16 cellular contexts compared by ENCODE assay signal in genomic region chr19:51065221-51065960, GRCh38. TPM values are rescaled to one million over a fixed set of nuclear protein-coding genes. Genes with fewer than 3 reads are reported as not detected.
DNase-seq lines count a peak whose midpoint lies in the region; ATAC-seq and TF ChIP-seq lines count a peak whose summit lies in the region.
"Had no signal": no experiment of that assay in that cellular context is flagged by ENCODE, and none has a peak within 500 bp of the region (broad histone marks: within the 10 kb centered on the region; RNA-seq: fewer than 3 reads in every experiment).

No MANE protein-coding gene starts in this region.

- DNase-seq in heart right ventricle (no peak), left ventricle myocardium superior (no peak), epithelial cell of proximal tubule (ENCODE audit: low read depth) (no peak), natural killer cell (no peak), NCI-H1417 (lab: John Stamatoyannopoulos, UW) (no peak), sigmoid colon (no peak)
- DNase-seq: activated CD4-positive, alpha-beta T cell treated with anti-CD3 and anti-CD28 coated beads, Interleukin-2, amount 10 ng/mL, durations not matched to agents 7 days and 5 days; activated naive CD4-positive, alpha-beta T cell treated with anti-CD3 and anti-CD28 coated beads for 36 hours; NCI-H1048; NCI-H526 treated with DMSO at 0.1 percent for 48 hours had no signal

- intact Hi-C loops in heart right ventricle (cut with DNase I) (no loop called here), left ventricle myocardium superior (cut with micrococcal nuclease) (no loop called here), natural killer cell (cut with micrococcal nuclease) (no loop called here), sigmoid colon (cut with DNase I) (no loop called here)

- H3K27me3 ChIP-seq in heart right ventricle: peaks cover 0 to 37% (median 19%) of the 10 kb centered on the region in 7 donors
- peaks cover 8 to 41% (median 20%) of the 10 kb centered on the region in 3 donors for H3K27me3 ChIP-seq in sigmoid colon

- H3K36me3 Mint-ChIP-seq in natural killer cell: no peaks in the 10 kb centered on the region

- no peak for TF ChIP-seq EP300 in sigmoid colon (IDR thresholded peaks at IDR 0.05)

- peaks cover 0 to 10% of the 10 kb centered on the region in 2 donors for H3K4me1 Mint-ChIP-seq in natural killer cell

- peaks cover 0 to 16% (median 9%) of the 10 kb centered on the region in 9 donors for H3K4me1 ChIP-seq in heart right ventricle
- H3K4me1 ChIP-seq in sigmoid colon: peaks cover 0 to 9% (median 3%) of the 10 kb centered on the region in 4 donors
- H3K4me1 ChIP-seq: SJSA1 had no signal

- ATAC-seq in heart right ventricle: peak in 4 of 8 donors; percentile 8 to 52 (median 14)
- ATAC-seq in left ventricle myocardium superior: no peak
- peak in 1 of 3 donors; percentile 28 for ATAC-seq in natural killer cell
- ATAC-seq in GM21825 (IDR thresholded peaks at IDR 0.05; ENCODE audit: unreplicated experiment): no peak
- ATAC-seq in HG03521 (IDR thresholded peaks at IDR 0.05; ENCODE audit: unreplicated experiment): no peak

- no peaks in the 10 kb centered on the region for H3K9me3 ChIP-seq in heart right ventricle
- H3K9me3 ChIP-seq in sigmoid colon: no peaks in the 10 kb centered on the region
- H3K9me3 ChIP-seq: SJSA1 had no signal

- no peaks in the 10 kb centered on the region for H3K36me3 ChIP-seq in heart right ventricle
- H3K36me3 ChIP-seq in sigmoid colon: no peaks in the 10 kb centered on the region
- H3K36me3 ChIP-seq: SJSA1 had no signal

- H3K27ac ChIP-seq in heart right ventricle (peak overlapping the region in 3 of 10 donors; percentile 28 to 36 (median 31)), sigmoid colon (no peak overlapping the region)
- H3K27ac ChIP-seq: HL-60, SJSA1 had no signal

- peak overlapping the region in 9 of 10 donors; percentile 17 to 46 (median 29) for H3K4me3 ChIP-seq in heart right ventricle
- H3K4me3 ChIP-seq in epithelial cell of proximal tubule (ENCODE audit: low read depth, low read length): peak overlapping the region; percentile 36
- peak overlapping the region in 1 of 4 donors; percentile 14 for H3K4me3 ChIP-seq in sigmoid colon
- H3K4me3 ChIP-seq: SJSA1 had no signal

- WGBS in heart right ventricle, 2 donors: 12 to 20% methylated on average over 25 of the region's 25 CpGs
- 11 to 15% methylated on average over 25 of the region's 25 CpGs for WGBS in sigmoid colon, 2 donors

- H3K9me3 Mint-ChIP-seq in natural killer cell: peaks cover 3 to 4% of the 10 kb centered on the region in 2 donors
- H3K9me3 Mint-ChIP-seq: activated CD4-positive, alpha-beta T cell treated with anti-CD3 and anti-CD28 coated beads, Interleukin-2, amount 10 ng/mL, durations not matched to agents 7 days and 5 days; activated naive CD4-positive, alpha-beta T cell treated with anti-CD3 and anti-CD28 coated beads for 36 hours had no signal

- H3K27me3 Mint-ChIP-seq in natural killer cell (ENCODE audit: low read depth in 2 of 2): peaks cover 0 to 39% of the 10 kb centered on the region in 2 donors

- TF ChIP-seq POLR2A in sigmoid colon (IDR thresholded peaks at IDR 0.05): no peak

- peak overlapping the region; percentile 81 for H3K4me3 Mint-ChIP-seq in natural killer cell
- H3K4me3 Mint-ChIP-seq: activated CD4-positive, alpha-beta T cell treated with anti-CD3 and anti-CD28 coated beads, Interleukin-2, amount 10 ng/mL, durations not matched to agents 7 days and 5 days; activated naive CD4-positive, alpha-beta T cell treated with anti-CD3 and anti-CD28 coated beads for 36 hours had no signal

- TF ChIP-seq CTCF in heart right ventricle (IDR thresholded peaks at IDR 0.05): no peak
- TF ChIP-seq CTCF in epithelial cell of proximal tubule (conservative IDR thresholded peaks at IDR 0.05; ENCODE audit: low read depth, low read length): no peak
- no peak for TF ChIP-seq CTCF in natural killer cell (IDR thresholded peaks at IDR 0.05)
- TF ChIP-seq CTCF in sigmoid colon (IDR thresholded peaks at IDR 0.05): no peak

- no peak overlapping the region for H3K27ac Mint-ChIP-seq in natural killer cell
- H3K27ac Mint-ChIP-seq: activated CD4-positive, alpha-beta T cell treated with anti-CD3 and anti-CD28 coated beads, Interleukin-2, amount 10 ng/mL, durations not matched to agents 7 days and 5 days; activated naive CD4-positive, alpha-beta T cell treated with anti-CD3 and anti-CD28 coated beads for 36 hours had no signal

RNA-seq across cellular contexts. Expression of gene KLK13, which starts 0.5 kb away (rescaled TPM):
- under 1 TPM in 1 of 10 donors, not detected in 9; 0.32 TPM for total RNA-seq in heart right ventricle
- polyA plus RNA-seq in heart right ventricle: 1 to 10 TPM in 1 of 2 donors, not detected in 1; 1.3 TPM
- not detected for total RNA-seq in left ventricle myocardium superior
- total RNA-seq in epithelial cell of proximal tubule: not detected in 2 replicates
- not detected for total RNA-seq in natural killer cell
- total RNA-seq in sigmoid colon: not detected
- polyA plus RNA-seq in sigmoid colon: under 1 TPM in 2 of 3 donors, not detected in 1; 0.58 to 0.60 TPM
- total RNA-seq: activated CD4-positive, alpha-beta T cell treated with anti-CD3 and anti-CD28 coated beads, Interleukin-2, amount 10 ng/mL, durations not matched to agents 7 days and 5 days; activated naive CD4-positive, alpha-beta T cell treated with anti-CD3 and anti-CD28 coated beads for 36 hours; pulmonary artery endothelial cell; SJSA1 had no signal

RNA-seq across cellular contexts. Expression of gene KLK14, which starts 17.3 kb away (rescaled TPM):
- total RNA-seq in heart right ventricle: 1 to 10 TPM in 1 of 10 donors, under 1 TPM in 5, not detected in 4; 0.26 to 1.2 (median 0.58) TPM
- polyA plus RNA-seq in heart right ventricle: under 1 TPM; 0.20 to 0.44 TPM
- 0.89 TPM for total RNA-seq in left ventricle myocardium superior
- total RNA-seq in epithelial cell of proximal tubule: 0.17 TPM in 1 of 2 replicates, not detected in the other
- 1 to 10 TPM in 2 of 3 donors, under 1 TPM in 1; 0.64 to 1.3 (median 1.1) TPM for total RNA-seq in natural killer cell
- total RNA-seq in sigmoid colon: not detected
- polyA plus RNA-seq in sigmoid colon: under 1 TPM in 1 of 3 donors, not detected in 2; 0.51 TPM
- total RNA-seq: kidney epithelial cell, pulmonary artery endothelial cell, SJSA1 had no signal

RNA-seq across cellular contexts. Expression of gene KLK12, which starts 30.6 kb away (rescaled TPM):
- total RNA-seq in heart right ventricle (not detected), left ventricle myocardium superior (not detected), epithelial cell of proximal tubule (not detected in 2 replicates), natural killer cell (not detected), sigmoid colon (not detected)
- polyA plus RNA-seq in heart right ventricle (not detected), sigmoid colon (1 to 10 TPM in 1 of 3 donors, not detected in 2; 2.6 TPM)
- total RNA-seq: activated CD4-positive, alpha-beta T cell treated with anti-CD3 and anti-CD28 coated beads, Interleukin-2, amount 10 ng/mL, durations not matched to agents 7 days and 5 days; activated naive CD4-positive, alpha-beta T cell treated with anti-CD3 and anti-CD28 coated beads for 36 hours; kidney epithelial cell; pulmonary artery endothelial cell; SJSA1 had no signal

RNA-seq across cellular contexts. Expression of gene KLK11, which starts 39.0 kb away (rescaled TPM):
- total RNA-seq in heart right ventricle (under 1 TPM in 4 of 10 donors, not detected in 6; 0.27 to 0.46 (median 0.36) TPM), left ventricle myocardium superior (0.62 TPM), epithelial cell of proximal tubule (not detected in 2 replicates), natural killer cell (not detected), sigmoid colon (under 1 TPM in 1 of 4 donors, not detected in 3; 0.71 TPM)
- polyA plus RNA-seq in heart right ventricle (under 1 TPM; 0.51 to 0.59 TPM), sigmoid colon (under 1 TPM in 1 of 3 donors, not detected in 2; 0.76 TPM)
- total RNA-seq: activated CD4-positive, alpha-beta T cell treated with anti-CD3 and anti-CD28 coated beads, Interleukin-2, amount 10 ng/mL, durations not matched to agents 7 days and 5 days; activated naive CD4-positive, alpha-beta T cell treated with anti-CD3 and anti-CD28 coated beads for 36 hours; kidney epithelial cell; pulmonary artery endothelial cell; SJSA1 had no signal

RNA-seq across cellular contexts. Expression of gene CTU1, which starts 42.8 kb away (rescaled TPM):
- total RNA-seq in heart right ventricle (1 to 10 TPM; 2.0 to 5.6 (median 3.2) TPM), left ventricle myocardium superior (3.6 TPM), epithelial cell of proximal tubule (12.5 and 21.5 TPM in 2 replicates), natural killer cell (1 to 10 TPM; 2.5 to 6.5 (median 3.8) TPM), sigmoid colon (1 to 10 TPM; 5.7 to 9.0 (median 7.3) TPM)
- polyA plus RNA-seq in heart right ventricle (1 to 10 TPM; 2.6 to 4.1 TPM), sigmoid colon (1 to 10 TPM in 1 of 3 donors, under 1 TPM in 2; 0.60 to 2.4 (median 0.92) TPM)
